In genomic region chr9:118170032-118170955, GRCh38 we compare ENCODE assay signal across 8 cellular contexts.
DNase-seq lines count a peak whose midpoint lies in the region; ATAC-seq and TF ChIP-seq lines count a peak whose summit lies in the region.

No MANE protein-coding gene starts in this region.

- TF ChIP-seq EP300 in Ishikawa (IDR thresholded peaks at IDR 0.05; ENCODE audit: borderline replicate concordance) (no peak), sigmoid colon (IDR thresholded peaks at IDR 0.05) (no peak)

- H3K36me3 ChIP-seq in Peyer's patch (no peaks in the 10 kb centered on the region), prostate gland (no peaks in the 10 kb centered on the region), sigmoid colon (no peaks in the 10 kb centered on the region)

- no peaks in the 10 kb centered on the region for H3K27me3 Mint-ChIP-seq in activated T-cell treated with anti-CD3 and anti-CD28 coated beads, Interleukin-2, amount 50 U/mL, for 4 hours (ENCODE audit: low read depth)

- intact Hi-C loops in prostate gland (cut with DNase I) (no loop called here), sigmoid colon (cut with DNase I) (no loop called here)

- H3K9me3 Mint-ChIP-seq in activated T-cell treated with anti-CD3 and anti-CD28 coated beads, Interleukin-2, amount 50 U/mL, for 4 hours = no peaks in the 10 kb centered on the region

- TF ChIP-seq RAD21 in Ishikawa (IDR thresholded peaks at IDR 0.05; ENCODE audit: low read depth) = peak; percentile 62

- WGBS in prostate gland = 35% methylated on average over 6 of the region's 6 CpGs
- 36 to 41% methylated on average over 6 of the region's 6 CpGs for WGBS in sigmoid colon, 2 donors

- no peaks in the 10 kb centered on the region for H3K4me1 Mint-ChIP-seq in activated T-cell treated with anti-CD3 and anti-CD28 coated beads, Interleukin-2, amount 50 U/mL, for 4 hours (ENCODE audit: low read depth)

- H3K27me3 ChIP-seq in Peyer's patch = no peaks in the 10 kb centered on the region
- no peaks in the 10 kb centered on the region for H3K27me3 ChIP-seq in prostate gland (replicated peaks; ENCODE audit: insufficient read depth)
- H3K27me3 ChIP-seq in sigmoid colon = no peaks in the 10 kb centered on the region

- TF ChIP-seq CTCF in Peyer's patch (IDR thresholded peaks at IDR 0.05) (peak in 4 of 6 experiments; percentile 31 to 65 (median 62)), prostate gland (IDR thresholded peaks at IDR 0.05) (peak in 3 of 4 experiments; percentile 15 to 25 (median 21)), sigmoid colon (IDR thresholded peaks at IDR 0.05) (peak in 2 of 4 experiments; percentile 14 to 37)

- H3K4me3 ChIP-seq in Peyer's patch = no peak overlapping the region
- H3K4me3 ChIP-seq in prostate gland = no peak overlapping the region
- no peak overlapping the region for H3K4me3 ChIP-seq in sigmoid colon

- H3K4me1 ChIP-seq in Peyer's patch = no peaks in the 10 kb centered on the region
- H3K4me1 ChIP-seq in prostate gland (replicated peaks) = no peaks in the 10 kb centered on the region
- H3K4me1 ChIP-seq in sigmoid colon = no peaks in the 10 kb centered on the region

- no peak for ATAC-seq in HG02798 (IDR thresholded peaks at IDR 0.05; ENCODE audit: poor library complexity, unreplicated experiment)
- no peak for ATAC-seq in activated T-cell treated with anti-CD3 and anti-CD28 coated beads, Interleukin-2, amount 50 U/mL, for 4 hours

- no peaks in the 10 kb centered on the region for H3K36me3 Mint-ChIP-seq in activated T-cell treated with anti-CD3 and anti-CD28 coated beads, Interleukin-2, amount 50 U/mL, for 4 hours (ENCODE audit: insufficient read depth)

- DNase-seq in DMS53 treated with DMSO at 0.1 percent for 48 hours (lab: John Stamatoyannopoulos, UW; ENCODE audit: unreplicated experiment) (peak; percentile 80), Peyer's patch (peak in 1 of 3 donors; percentile 50), foreskin melanocyte (peak; percentile 46), prostate gland (ENCODE audit: low spot score) (peak; percentile 6), sigmoid colon (no peak)
- DNase-seq in activated T-cell treated with anti-CD3 and anti-CD28 coated beads, Interleukin-2, amount 50 U/mL, for 4 hours = no peak

- H3K27ac ChIP-seq in Peyer's patch (no peak overlapping the region), prostate gland (no peak overlapping the region), sigmoid colon (no peak overlapping the region)

- TF ChIP-seq POLR2A in Peyer's patch (IDR thresholded peaks at IDR 0.05) (no peak), prostate gland (IDR thresholded peaks at IDR 0.05) (no peak), sigmoid colon (IDR thresholded peaks at IDR 0.05) (no peak)

- H3K4me3 Mint-ChIP-seq in activated T-cell treated with anti-CD3 and anti-CD28 coated beads, Interleukin-2, amount 50 U/mL, for 4 hours = no peak overlapping the region

- H3K9me3 ChIP-seq in Peyer's patch (no peaks in the 10 kb centered on the region), prostate gland (no peaks in the 10 kb centered on the region), sigmoid colon (no peaks in the 10 kb centered on the region)

TF ChIP-seq in Ishikawa, 13 proteins besides CTCF, POLR2A, EP300 and RAD21:
- TF ChIP-seq TEAD4 (IDR thresholded peaks at IDR 0.05) = no peak
- no peak for TF ChIP-seq TAF1 (IDR thresholded peaks at IDR 0.05; ENCODE audit: low read depth)
- TF ChIP-seq YY1 (IDR thresholded peaks at IDR 0.05; ENCODE audit: low read depth) = no peak
- no peak for TF ChIP-seq CREB1 (IDR thresholded peaks at IDR 0.05; ENCODE audit: low read depth)
- TF ChIP-seq USF1 (IDR thresholded peaks at IDR 0.05) = no peak
- no peak for TF ChIP-seq MAX (IDR thresholded peaks at IDR 0.05)
- no peak for TF ChIP-seq CEBPB (IDR thresholded peaks at IDR 0.05)
- no peak for TF ChIP-seq NFIC (IDR thresholded peaks at IDR 0.05)
- no peak for TF ChIP-seq REST (IDR thresholded peaks at IDR 0.05; ENCODE audit: low read depth)
- no peak for TF ChIP-seq ZBTB7A (IDR thresholded peaks at IDR 0.05; ENCODE audit: low read depth)
- no peak for TF ChIP-seq EGR1 (IDR thresholded peaks at IDR 0.05)
- no peak for TF ChIP-seq FOXM1 (IDR thresholded peaks at IDR 0.05; ENCODE audit: borderline replicate concordance, low read depth)
- TF ChIP-seq TCF12 (IDR thresholded peaks at IDR 0.05; ENCODE audit: low read depth) = no peak

Comparison
In these comparisons a context has a peak if more than half of its experiments do, and no peak if none do; other contexts are left out.
1. DNase-seq: peak in DMS53 treated with DMSO at 0.1 percent for 48 hours (single experiment), foreskin melanocyte (single experiment) and prostate gland (single experiment); none in sigmoid colon (single experiment) and activated T-cell treated with anti-CD3 and anti-CD28 coated beads, Interleukin-2, amount 50 U/mL, for 4 hours (single experiment).